Comparison of ENCODE assay signal across 34 cellular contexts in genomic region chr4:23062188-23062587, GRCh38.
DNase-seq lines count a peak whose midpoint lies in the region; ATAC-seq, FAIRE-seq and TF ChIP-seq lines count a peak whose summit lies in the region.
"Had no signal": no experiment of that assay in that cellular context is flagged by ENCODE, and none has a peak within 500 bp of the region (broad histone marks: within the 10 kb centered on the region; RNA-seq: fewer than 3 reads in every experiment).

No MANE protein-coding gene starts in this region.

- WGBS in K562 (ENCODE audit: insufficient coverage, low coverage, missing lambda C conversion rate) = 30% methylated on average over 2 of the region's 2 CpGs
- 90 to 93% methylated on average over 2 of the region's 2 CpGs for WGBS in thyroid gland, 2 donors

- no peaks in the 10 kb centered on the region for H3K9me3 ChIP-seq in Caco-2
- no peaks in the 10 kb centered on the region for H3K9me3 ChIP-seq in K562 (replicated peaks; ENCODE audit: control insufficient read depth, insufficient read depth, low read depth, low read length)
- no peaks in the 10 kb centered on the region for H3K9me3 ChIP-seq in thyroid gland
- H3K9me3 ChIP-seq: A549; BE2C; BLaER1; BLaER1 treated with 17β-estradiol and CSF1 and Interleukin-3, amounts not matched to agents 10 nM and 100 nM had no signal

- peaks cover 7% of the 10 kb centered on the region for H3K9me3 Mint-ChIP-seq in activated naive CD8-positive, alpha-beta T cell (ENCODE audit: low read depth)
- peaks cover 3% of the 10 kb centered on the region for H3K9me3 Mint-ChIP-seq in activated naive CD8-positive, alpha-beta T cell treated with anti-CD3 and anti-CD28 coated beads for 36 hours
- H3K9me3 Mint-ChIP-seq in Caco-2 (ENCODE audit: unreplicated experiment) = no peaks in the 10 kb centered on the region

- FAIRE-seq in K562 (lab: Jason Lieb, UNC) = no peak
- FAIRE-seq: A204.1, A549, D721Med had no signal

- H3K4me1 Mint-ChIP-seq in activated naive CD8-positive, alpha-beta T cell (ENCODE audit: low read depth) = no peaks in the 10 kb centered on the region
- H3K4me1 Mint-ChIP-seq in activated naive CD8-positive, alpha-beta T cell treated with anti-CD3 and anti-CD28 coated beads for 36 hours = no peaks in the 10 kb centered on the region
- peaks cover 19% of the 10 kb centered on the region for H3K4me1 Mint-ChIP-seq in Caco-2 (ENCODE audit: low read depth, unreplicated experiment)
- H3K4me1 Mint-ChIP-seq: B cell; CD14-positive monocyte; CD4-positive, alpha-beta memory T cell; CD4-positive, CD25-positive, alpha-beta regulatory T cell; CD8-positive, alpha-beta memory T cell had no signal

- TF ChIP-seq CTCF in Caco-2 (IDR thresholded peaks at IDR 0.05; ENCODE audit: insufficient read depth in 1 of 2, low read depth in 1 of 2, low read length in 1 of 2, severe bottlenecking in 1 of 2, unreplicated experiment in 1 of 2) (no peak), K562 (IDR thresholded peaks at IDR 0.05 in 2 of 3, conservative IDR thresholded peaks at IDR 0.05 in 1 of 3; ENCODE audit: insufficient read depth in 2 of 3, low read depth in 1 of 3, low read length in 3 of 3) (no peak), thyroid gland (IDR thresholded peaks at IDR 0.05) (no peak)

- no peaks in the 10 kb centered on the region for H4K20me1 ChIP-seq in K562 (replicated peaks; ENCODE audit: control insufficient read depth, insufficient read depth, low read length)
- H4K20me1 ChIP-seq: BLaER1; BLaER1 treated with 17β-estradiol and CSF1 and Interleukin-3, amounts not matched to agents 10 nM and 100 nM had no signal

- no peak for DNase-seq in activated naive CD8-positive, alpha-beta T cell treated with anti-CD3 and anti-CD28 coated beads for 36 hours
- DNase-seq in Caco-2 (no peak), K562 (ENCODE audit: extremely low read depth in 1 of 4, low spot score in 3 of 4) (no peak), thyroid gland (no peak)
- DNase-seq: 8988T; ACHN; AML-193; BE2C; C1 segment of cervical spinal cord; Calu3; CD4-positive, alpha-beta memory T cell; CD4-positive, alpha-beta T cell; CD4-positive, CD25-positive, alpha-beta regulatory T cell; CD8-positive, alpha-beta memory T cell; CD8-positive, alpha-beta T cell; COR-L47; DMS 273 treated with DMSO at 0.1 percent for 48 hours; DMS153; DMS53; DMS79; DMS79 treated with DMSO at 0.1 percent for 48 hours; DND-41; EL had no signal

- no peak for TF ChIP-seq RAD21 in K562 (CRISPR knock-in tag; conservative IDR thresholded peaks at IDR 0.05 in 1 of 2, IDR thresholded peaks at IDR 0.05 in 1 of 2)

- H3K9ac ChIP-seq in K562 (ENCODE audit: insufficient read depth in 1 of 2, low read depth in 2 of 2, low read length in 2 of 2) = no peak overlapping the region
- H3K9ac ChIP-seq: BLaER1; BLaER1 treated with 17β-estradiol and CSF1 and Interleukin-3, amounts not matched to agents 10 nM and 100 nM had no signal

- H3K4me3 Mint-ChIP-seq in activated naive CD8-positive, alpha-beta T cell = no peak overlapping the region
- H3K4me3 Mint-ChIP-seq in activated naive CD8-positive, alpha-beta T cell treated with anti-CD3 and anti-CD28 coated beads for 36 hours = no peak overlapping the region
- H3K4me3 Mint-ChIP-seq in Caco-2 (ENCODE audit: unreplicated experiment) = no peak overlapping the region
- H3K4me3 Mint-ChIP-seq: B cell; CD14-positive monocyte; CD4-positive, alpha-beta memory T cell; CD4-positive, alpha-beta T cell; CD4-positive, CD25-positive, alpha-beta regulatory T cell; CD8-positive, alpha-beta memory T cell; CD8-positive, alpha-beta T cell had no signal

- peak overlapping the region; percentile 11 for H3K27ac Mint-ChIP-seq in activated naive CD8-positive, alpha-beta T cell
- no peak overlapping the region for H3K27ac Mint-ChIP-seq in activated naive CD8-positive, alpha-beta T cell treated with anti-CD3 and anti-CD28 coated beads for 36 hours
- peak overlapping the region; percentile 23 for H3K27ac Mint-ChIP-seq in Caco-2 (ENCODE audit: unreplicated experiment)
- H3K27ac Mint-ChIP-seq: B cell; CD14-positive monocyte; CD4-positive, alpha-beta memory T cell; CD4-positive, alpha-beta T cell; CD4-positive, CD25-positive, alpha-beta regulatory T cell; CD8-positive, alpha-beta memory T cell; CD8-positive, alpha-beta T cell had no signal

- in situ Hi-C loops in K562 (cut with MboI) = no loop called here

- no peaks in the 10 kb centered on the region for H3K36me3 ChIP-seq in Caco-2 (ENCODE audit: control insufficient read depth, insufficient read depth, low read length)
- peaks cover 16% of the 10 kb centered on the region; the same call in 2 of the 3 replicates for H3K36me3 ChIP-seq in K562 (ENCODE audit: control insufficient read depth, insufficient read depth, low read length)
- no peaks in the 10 kb centered on the region for H3K36me3 ChIP-seq in thyroid gland
- H3K36me3 ChIP-seq: BE2C; BLaER1; BLaER1 treated with 17β-estradiol and CSF1 and Interleukin-3, amounts not matched to agents 10 nM and 100 nM had no signal

- H3K27ac ChIP-seq in K562 (ENCODE audit: extremely low read depth, low read depth, low read length) (no peak overlapping the region), thyroid gland (no peak overlapping the region)
- H3K27ac ChIP-seq: 22Rv1; A549; BLaER1; BLaER1 treated with 17β-estradiol and CSF1 and Interleukin-3, amounts not matched to agents 10 nM and 100 nM; C4-2B had no signal

- TF ChIP-seq POLR2A in K562 (conservative IDR thresholded peaks at IDR 0.05) (no peak), thyroid gland (IDR thresholded peaks at IDR 0.05) (no peak)

- no TSS peak for BruUV-seq in Caco-2 (replicated peaks; lab: Mats Ljungman, UMichigan)
- BruUV-seq in K562 (replicated peaks; lab: Mats Ljungman, UMichigan) = no TSS peak

- H3K4me2 ChIP-seq in K562 (ENCODE audit: insufficient read depth, low read length) = no peak overlapping the region
- H3K4me2 ChIP-seq: A549; BLaER1; BLaER1 treated with 17β-estradiol and CSF1 and Interleukin-3, amounts not matched to agents 10 nM and 100 nM had no signal

- H2AFZ ChIP-seq in K562 (ENCODE audit: low read depth, low read length) = no peak overlapping the region

- intact Hi-C loops in Caco-2 (cut with micrococcal nuclease; ENCODE audit: unreplicated experiment) (no loop called here), K562 (cut with micrococcal nuclease) (no loop called here), thyroid gland (cut with DNase I) (no loop called here)

- H3K4me3 ChIP-seq in Caco-2 (ENCODE audit: low read depth, low read length) = no peak overlapping the region
- no peak overlapping the region for H3K4me3 ChIP-seq in K562
- H3K4me3 ChIP-seq in thyroid gland (replicated peaks in 1 of 3) = no peak overlapping the region
- H3K4me3 ChIP-seq: A549; BLaER1; BLaER1 treated with 17β-estradiol and CSF1 and Interleukin-3, amounts not matched to agents 10 nM and 100 nM had no signal

- ATAC-seq in K562 = no peak
- no peak for ATAC-seq in GM19328 (IDR thresholded peaks at IDR 0.05; ENCODE audit: unreplicated experiment)
- ATAC-seq: A549; CD8-positive, alpha-beta T cell had no signal

- peaks cover 3% of the 10 kb centered on the region; the same call in 1 of the 3 replicates for H3K79me2 ChIP-seq in K562 (ENCODE audit: control insufficient read depth, insufficient read depth, low read length)

- POLR2A ChIA-PET in Caco-2 (lab: Charles Lee) = no interaction called here
- POLR2A ChIA-PET in K562 (lab: Yijun Ruan, JAX) = no interaction called here

- H3K4me1 ChIP-seq in Caco-2 (peaks cover 10% of the 10 kb centered on the region; the same call in 1 of the 2 replicates), K562 (replicated peaks in 1 of 2; ENCODE audit: control insufficient read depth in 2 of 2, insufficient read depth in 2 of 2, low read length in 2 of 2) (no peaks in the 10 kb centered on the region), thyroid gland (no peaks in the 10 kb centered on the region)
- H3K4me1 ChIP-seq: A549; BE2C; BLaER1; BLaER1 treated with 17β-estradiol and CSF1 and Interleukin-3, amounts not matched to agents 10 nM and 100 nM had no signal

- no peaks in the 10 kb centered on the region for H3K27me3 Mint-ChIP-seq in activated naive CD8-positive, alpha-beta T cell
- H3K27me3 Mint-ChIP-seq in activated naive CD8-positive, alpha-beta T cell treated with anti-CD3 and anti-CD28 coated beads for 36 hours = no peaks in the 10 kb centered on the region
- no peaks in the 10 kb centered on the region for H3K27me3 Mint-ChIP-seq in Caco-2 (ENCODE audit: insufficient read depth, unreplicated experiment)
- H3K27me3 Mint-ChIP-seq: B cell; CD4-positive, alpha-beta memory T cell; CD4-positive, alpha-beta T cell; CD4-positive, CD25-positive, alpha-beta regulatory T cell; CD8-positive, alpha-beta memory T cell had no signal

- H3K27me3 ChIP-seq in Caco-2 (replicated peaks; ENCODE audit: control insufficient read depth, insufficient read depth, low read length) (no peaks in the 10 kb centered on the region), K562 (ENCODE audit: control insufficient read depth in 2 of 2, insufficient read depth in 2 of 2, low read length in 2 of 2) (no peaks in the 10 kb centered on the region), thyroid gland (no peaks in the 10 kb centered on the region)
- H3K27me3 ChIP-seq: BE2C; BLaER1; BLaER1 treated with 17β-estradiol and CSF1 and Interleukin-3, amounts not matched to agents 10 nM and 100 nM had no signal

- CTCF ChIA-PET in Caco-2 (lab: Charles Lee) = no interaction called here
- CTCF ChIA-PET in K562 (lab: Yijun Ruan, JAX; ENCODE audit: low intra/inter-chr PET ratio) = no interaction called here

- no peak for TF ChIP-seq EP300 in K562 (IDR thresholded peaks at IDR 0.05; ENCODE audit: low read length)

- H3K36me3 Mint-ChIP-seq in activated naive CD8-positive, alpha-beta T cell = no peaks in the 10 kb centered on the region
- no peaks in the 10 kb centered on the region for H3K36me3 Mint-ChIP-seq in activated naive CD8-positive, alpha-beta T cell treated with anti-CD3 and anti-CD28 coated beads for 36 hours
- H3K36me3 Mint-ChIP-seq in Caco-2 (ENCODE audit: insufficient read depth, unreplicated experiment) = peaks cover 5% of the 10 kb centered on the region
- H3K36me3 Mint-ChIP-seq: CD14-positive monocyte; CD4-positive, alpha-beta memory T cell; CD4-positive, CD25-positive, alpha-beta regulatory T cell; CD8-positive, alpha-beta memory T cell; CD8-positive, alpha-beta T cell had no signal

- H3K9me1 ChIP-seq in K562 (ENCODE audit: control insufficient read depth, insufficient read depth, low read length) = no peaks in the 10 kb centered on the region

TF ChIP-seq in K562, 482 proteins besides CTCF, POLR2A, EP300 and RAD21:
- peak; percentile 68 for TF ChIP-seq ZFP36 (IDR thresholded peaks at IDR 0.05; ENCODE audit: low read depth, low read length, partially characterized antibody)
- TF ChIP-seq RBM25 (IDR thresholded peaks at IDR 0.05; ENCODE audit: low read depth, low read length, severe bottlenecking) = peak; percentile 61
- no peak for TF ChIP-seq ZBTB8A (IDR thresholded peaks at IDR 0.05; ENCODE audit: partially characterized antibody)
